ENCODE assay signal across 1 cellular context in the genomic region with DNA sequence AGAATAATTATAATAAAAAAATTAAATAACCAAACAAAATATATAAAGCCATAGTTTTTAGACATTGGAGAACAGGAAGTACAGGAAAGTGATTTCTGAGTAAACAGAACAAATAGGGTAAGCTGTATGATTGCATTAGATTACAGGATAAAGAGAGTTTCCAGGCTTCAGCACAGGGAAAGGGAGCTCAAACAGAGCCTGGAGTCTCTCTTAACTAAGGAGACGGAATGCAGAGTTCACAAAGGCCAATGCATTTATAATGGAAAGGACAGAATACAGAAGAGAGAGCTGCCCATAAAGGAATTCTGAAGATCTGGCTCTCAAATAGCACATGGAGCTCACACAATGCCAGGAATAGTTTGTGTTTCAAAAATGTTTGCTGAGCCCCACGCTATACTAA.
A peak's percentile ranks its signal among the peaks of the same experiment; 100 is the strongest.
TF ChIP-seq lines count a peak whose summit lies in the region.

No MANE protein-coding gene starts in this region.

TF ChIP-seq in SK-N-SH treated with all-trans-retinoic acid at 6 μM for 48 hours, 23 proteins besides CTCF, POLR2A, EP300 and RAD21 (continued from another document):
- TF ChIP-seq, protein P1, sequence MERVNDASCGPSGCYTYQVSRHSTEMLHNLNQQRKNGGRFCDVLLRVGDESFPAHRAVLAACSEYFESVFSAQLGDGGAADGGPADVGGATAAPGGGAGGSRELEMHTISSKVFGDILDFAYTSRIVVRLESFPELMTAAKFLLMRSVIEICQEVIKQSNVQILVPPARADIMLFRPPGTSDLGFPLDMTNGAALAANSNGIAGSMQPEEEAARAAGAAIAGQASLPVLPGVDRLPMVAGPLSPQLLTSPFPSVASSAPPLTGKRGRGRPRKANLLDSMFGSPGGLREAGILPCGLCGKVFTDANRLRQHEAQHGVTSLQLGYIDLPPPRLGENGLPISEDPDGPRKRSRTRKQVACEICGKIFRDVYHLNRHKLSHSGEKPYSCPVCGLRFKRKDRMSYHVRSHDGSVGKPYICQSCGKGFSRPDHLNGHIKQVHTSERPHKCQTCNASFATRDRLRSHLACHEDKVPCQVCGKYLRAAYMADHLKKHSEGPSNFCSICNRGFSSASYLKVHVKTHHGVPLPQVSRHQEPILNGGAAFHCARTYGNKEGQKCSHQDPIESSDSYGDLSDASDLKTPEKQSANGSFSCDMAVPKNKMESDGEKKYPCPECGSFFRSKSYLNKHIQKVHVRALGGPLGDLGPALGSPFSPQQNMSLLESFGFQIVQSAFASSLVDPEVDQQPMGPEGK (CRISPR knock-in tag; IDR thresholded peaks at IDR 0.05; ENCODE audit: borderline replicate concordance): no peak
- TF ChIP-seq RARB (CRISPR knock-in tag; IDR thresholded peaks at IDR 0.05): no peak
- TF ChIP-seq ZFP30 (CRISPR knock-in tag; IDR thresholded peaks at IDR 0.05): peak; percentile 68
- TF ChIP-seq TOX (CRISPR knock-in tag; IDR thresholded peaks at IDR 0.05; ENCODE audit: borderline replicate concordance): no peak
- TF ChIP-seq, protein P2, sequence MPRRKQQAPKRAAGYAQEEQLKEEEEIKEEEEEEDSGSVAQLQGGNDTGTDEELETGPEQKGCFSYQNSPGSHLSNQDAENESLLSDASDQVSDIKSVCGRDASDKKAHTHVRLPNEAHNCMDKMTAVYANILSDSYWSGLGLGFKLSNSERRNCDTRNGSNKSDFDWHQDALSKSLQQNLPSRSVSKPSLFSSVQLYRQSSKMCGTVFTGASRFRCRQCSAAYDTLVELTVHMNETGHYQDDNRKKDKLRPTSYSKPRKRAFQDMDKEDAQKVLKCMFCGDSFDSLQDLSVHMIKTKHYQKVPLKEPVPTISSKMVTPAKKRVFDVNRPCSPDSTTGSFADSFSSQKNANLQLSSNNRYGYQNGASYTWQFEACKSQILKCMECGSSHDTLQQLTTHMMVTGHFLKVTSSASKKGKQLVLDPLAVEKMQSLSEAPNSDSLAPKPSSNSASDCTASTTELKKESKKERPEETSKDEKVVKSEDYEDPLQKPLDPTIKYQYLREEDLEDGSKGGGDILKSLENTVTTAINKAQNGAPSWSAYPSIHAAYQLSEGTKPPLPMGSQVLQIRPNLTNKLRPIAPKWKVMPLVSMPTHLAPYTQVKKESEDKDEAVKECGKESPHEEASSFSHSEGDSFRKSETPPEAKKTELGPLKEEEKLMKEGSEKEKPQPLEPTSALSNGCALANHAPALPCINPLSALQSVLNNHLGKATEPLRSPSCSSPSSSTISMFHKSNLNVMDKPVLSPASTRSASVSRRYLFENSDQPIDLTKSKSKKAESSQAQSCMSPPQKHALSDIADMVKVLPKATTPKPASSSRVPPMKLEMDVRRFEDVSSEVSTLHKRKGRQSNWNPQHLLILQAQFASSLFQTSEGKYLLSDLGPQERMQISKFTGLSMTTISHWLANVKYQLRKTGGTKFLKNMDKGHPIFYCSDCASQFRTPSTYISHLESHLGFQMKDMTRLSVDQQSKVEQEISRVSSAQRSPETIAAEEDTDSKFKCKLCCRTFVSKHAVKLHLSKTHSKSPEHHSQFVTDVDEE (CRISPR knock-in tag; IDR thresholded peaks at IDR 0.05): peak; percentile 47; the same call in 1 of the 2 replicates
TF ChIP-seq in SK-N-SH treated with all-trans-retinoic acid at 6 μM for 48 hours: peak in this region for 5.
